1 cellular context compared by ENCODE assay signal in the genomic region with DNA sequence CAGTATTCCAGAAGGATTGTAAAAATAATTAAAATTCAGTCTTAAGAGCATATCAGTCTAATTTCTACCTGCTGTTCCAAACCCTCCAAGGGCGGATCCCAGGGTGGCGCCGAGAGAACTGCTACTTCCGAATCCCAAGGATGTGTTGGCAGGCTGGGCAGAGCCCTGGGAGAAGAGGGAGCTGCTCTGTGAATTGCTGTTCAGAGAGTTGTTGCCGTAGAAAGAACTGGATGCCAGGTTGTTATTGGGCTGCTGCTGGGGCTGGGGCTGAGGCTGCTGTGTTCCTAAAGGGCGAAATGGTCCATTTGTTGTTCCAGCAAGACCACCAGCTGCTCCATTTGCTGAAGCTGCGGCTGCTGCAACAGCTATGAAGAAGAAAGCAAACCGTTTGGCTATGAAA.
TF ChIP-seq lines count a peak whose summit lies in the region.

No MANE protein-coding gene starts in this region.

TF ChIP-seq in HepG2, 621 proteins besides CTCF, POLR2A, EP300 and RAD21:
- peak; percentile 90 for TF ChIP-seq RBM22 (optimal IDR thresholded peaks at IDR 0.05; ENCODE audit: low read length)
- TF ChIP-seq, protein P1, sequence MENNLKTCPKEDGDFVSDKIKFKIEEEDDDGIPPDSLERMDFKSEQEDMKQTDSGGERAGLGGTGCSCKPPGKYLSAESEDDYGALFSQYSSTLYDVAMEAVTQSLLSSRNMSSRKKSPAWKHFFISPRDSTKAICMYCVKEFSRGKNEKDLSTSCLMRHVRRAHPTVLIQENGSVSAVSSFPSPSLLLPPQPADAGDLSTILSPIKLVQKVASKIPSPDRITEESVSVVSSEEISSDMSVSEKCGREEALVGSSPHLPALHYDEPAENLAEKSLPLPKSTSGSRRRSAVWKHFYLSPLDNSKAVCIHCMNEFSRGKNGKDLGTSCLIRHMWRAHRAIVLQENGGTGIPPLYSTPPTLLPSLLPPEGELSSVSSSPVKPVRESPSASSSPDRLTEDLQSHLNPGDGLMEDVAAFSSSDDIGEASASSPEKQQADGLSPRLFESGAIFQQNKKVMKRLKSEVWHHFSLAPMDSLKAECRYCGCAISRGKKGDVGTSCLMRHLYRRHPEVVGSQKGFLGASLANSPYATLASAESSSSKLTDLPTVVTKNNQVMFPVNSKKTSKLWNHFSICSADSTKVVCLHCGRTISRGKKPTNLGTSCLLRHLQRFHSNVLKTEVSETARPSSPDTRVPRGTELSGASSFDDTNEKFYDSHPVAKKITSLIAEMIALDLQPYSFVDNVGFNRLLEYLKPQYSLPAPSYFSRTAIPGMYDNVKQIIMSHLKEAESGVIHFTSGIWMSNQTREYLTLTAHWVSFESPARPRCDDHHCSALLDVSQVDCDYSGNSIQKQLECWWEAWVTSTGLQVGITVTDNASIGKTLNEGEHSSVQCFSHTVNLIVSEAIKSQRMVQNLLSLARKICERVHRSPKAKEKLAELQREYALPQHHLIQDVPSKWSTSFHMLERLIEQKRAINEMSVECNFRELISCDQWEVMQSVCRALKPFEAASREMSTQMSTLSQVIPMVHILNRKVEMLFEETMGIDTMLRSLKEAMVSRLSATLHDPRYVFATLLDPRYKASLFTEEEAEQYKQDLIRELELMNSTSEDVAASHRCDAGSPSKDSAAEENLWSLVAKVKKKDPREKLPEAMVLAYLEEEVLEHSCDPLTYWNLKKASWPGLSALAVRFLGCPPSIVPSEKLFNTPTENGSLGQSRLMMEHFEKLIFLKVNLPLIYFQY (CRISPR knock-in tag; IDR thresholded peaks at IDR 0.05; ENCODE audit: borderline replicate concordance), result no peak
